In genomic region chr18:13482641-13482945, GRCh38 we compare ENCODE assay signal across 16 cellular contexts.
DNase-seq lines count a peak whose midpoint lies in the region; ATAC-seq lines count a peak whose summit lies in the region.
"Had no signal": no experiment of that assay in that cellular context is flagged by ENCODE, and none has a peak within 500 bp of the region (broad histone marks: within the 10 kb centered on the region; RNA-seq: fewer than 3 reads in every experiment).

No MANE protein-coding gene starts in this region.

- H3K36me3 Mint-ChIP-seq in T-helper 2 cell treated with Interferon-gamma antibody and Interleukin-4, amounts not matched to agents 5 μg/mL and 100 μg/mL, for 36 hours (ENCODE audit: low read depth): peaks cover 16% of the 10 kb centered on the region
- H3K36me3 Mint-ChIP-seq in activated naive CD4-positive, alpha-beta T cell treated with anti-CD3 and anti-CD28 coated beads, Interleukin-2, amount 50 U/mL, for 72 hours: peaks cover 6 to 21% of the 10 kb centered on the region in 2 donors
- H3K36me3 Mint-ChIP-seq in naive thymus-derived CD8-positive, alpha-beta T cell: peaks cover 0 to 18% (median 16%) of the 10 kb centered on the region in 3 donors

- POLR2A ChIA-PET in naive thymus-derived CD8-positive, alpha-beta T cell (lab: Charles Lee): no interaction called here

- no peak for DNase-seq in T-helper 2 cell treated with Interferon-gamma antibody and Interleukin-4, amounts not matched to agents 5 μg/mL and 100 μg/mL, for 36 hours (ENCODE audit: low spot score)
- DNase-seq in T-helper 2 cell (no peak), T-helper 9 cell (no peak)
- DNase-seq in activated naive CD4-positive, alpha-beta T cell treated with anti-CD3 and anti-CD28 coated beads, Interleukin-2, amount 50 U/mL, for 72 hours (ENCODE audit: low spot score in 2 of 2): no peak
- no peak for DNase-seq in naive thymus-derived CD8-positive, alpha-beta T cell
- DNase-seq: activated T-cell treated with anti-CD3 and anti-CD28 coated beads, Interleukin-2, amount 50 U/mL, for 1 hour; BE2C; dorsolateral prefrontal cortex; Karpas-422; NCI-H1092 treated with DMSO at 0.1 percent for 48 hours; NCI-H524 treated with DMSO at 0.1 percent for 48 hours; pancreas; stimulated activated naive CD4-positive, alpha-beta T cell treated with Interleukin-2 at 50 U/mL for 16 hours had no signal

- peak; percentile 27 for ATAC-seq in HG02852 (IDR thresholded peaks at IDR 0.05; ENCODE audit: unreplicated experiment)
- no peak for ATAC-seq in activated naive CD4-positive, alpha-beta T cell treated with anti-CD3 and anti-CD28 coated beads, Interleukin-2, amount 50 U/mL, for 72 hours
- no peak for ATAC-seq in naive thymus-derived CD8-positive, alpha-beta T cell
- ATAC-seq in GM21515 (IDR thresholded peaks at IDR 0.05; ENCODE audit: unreplicated experiment): no peak
- no peak for ATAC-seq in GM21786 (IDR thresholded peaks at IDR 0.05; ENCODE audit: unreplicated experiment)
- ATAC-seq: pancreas had no signal

- no peaks in the 10 kb centered on the region for H3K9me3 Mint-ChIP-seq in T-helper 2 cell treated with Interferon-gamma antibody and Interleukin-4, amounts not matched to agents 5 μg/mL and 100 μg/mL, for 36 hours
- peaks cover 0 to 3% of the 10 kb centered on the region in 2 donors for H3K9me3 Mint-ChIP-seq in activated naive CD4-positive, alpha-beta T cell treated with anti-CD3 and anti-CD28 coated beads, Interleukin-2, amount 50 U/mL, for 72 hours
- peaks cover 0 to 4% (median 0%) of the 10 kb centered on the region in 9 donors for H3K9me3 Mint-ChIP-seq in naive thymus-derived CD8-positive, alpha-beta T cell

- H3K27ac Mint-ChIP-seq in T-helper 2 cell treated with Interferon-gamma antibody and Interleukin-4, amounts not matched to agents 5 μg/mL and 100 μg/mL, for 36 hours: peak overlapping the region; percentile 53
- H3K27ac Mint-ChIP-seq in activated naive CD4-positive, alpha-beta T cell treated with anti-CD3 and anti-CD28 coated beads, Interleukin-2, amount 50 U/mL, for 72 hours: peak overlapping the region; percentile 75 to 82
- H3K27ac Mint-ChIP-seq in naive thymus-derived CD8-positive, alpha-beta T cell: peak overlapping the region; percentile 70 to 92 (median 88)

- no peak overlapping the region for H3K4me3 Mint-ChIP-seq in T-helper 2 cell treated with Interferon-gamma antibody and Interleukin-4, amounts not matched to agents 5 μg/mL and 100 μg/mL, for 36 hours
- peak overlapping the region in 3 of 10 donors; percentile 26 to 32 (median 27) for H3K4me3 Mint-ChIP-seq in naive thymus-derived CD8-positive, alpha-beta T cell

- peaks cover 25% of the 10 kb centered on the region for H3K4me1 Mint-ChIP-seq in T-helper 2 cell treated with Interferon-gamma antibody and Interleukin-4, amounts not matched to agents 5 μg/mL and 100 μg/mL, for 36 hours (ENCODE audit: low read depth)
- peaks cover 30 to 60% (median 53%) of the 10 kb centered on the region in 4 donors for H3K4me1 Mint-ChIP-seq in naive thymus-derived CD8-positive, alpha-beta T cell

- no peaks in the 10 kb centered on the region for H3K27me3 Mint-ChIP-seq in T-helper 2 cell treated with Interferon-gamma antibody and Interleukin-4, amounts not matched to agents 5 μg/mL and 100 μg/mL, for 36 hours (ENCODE audit: low read depth)
- no peaks in the 10 kb centered on the region for H3K27me3 Mint-ChIP-seq in naive thymus-derived CD8-positive, alpha-beta T cell
